In genomic region chr1:30101016-30101415, GRCh38 we compare ENCODE assay signal across 2 cellular contexts.
TF ChIP-seq lines count a peak whose summit lies in the region.

No MANE protein-coding gene starts in this region.

TF ChIP-seq in GM23338, 12 proteins besides CTCF, POLR2A, EP300 and RAD21 (continued from another document):
- no peak for TF ChIP-seq ETS1 (IDR thresholded peaks at IDR 0.05)
- TF ChIP-seq ZNF114 (CRISPR knock-in tag; IDR thresholded peaks at IDR 0.05), result no peak
- TF ChIP-seq CREB1 (CRISPR knock-in tag; IDR thresholded peaks at IDR 0.05; ENCODE audit: low read depth), result no peak
- no peak for TF ChIP-seq EZH2 (IDR thresholded peaks at IDR 0.05; ENCODE audit: low read depth, unreplicated experiment)
- no peak for TF ChIP-seq REST (IDR thresholded peaks at IDR 0.05; ENCODE audit: unreplicated experiment)
- no peak for TF ChIP-seq POLR2AphosphoS5 (IDR thresholded peaks at IDR 0.05; ENCODE audit: low read depth)
- TF ChIP-seq NANOG (IDR thresholded peaks at IDR 0.05; ENCODE audit: borderline replicate concordance), result no peak

TF ChIP-seq in H1, 55 proteins besides CTCF, POLR2A, EP300 and RAD21 (continued from another document):
- TF ChIP-seq SP1 (IDR thresholded peaks at IDR 0.05; ENCODE audit: low read depth, low read length) (no peak), EZH2 (IDR thresholded peaks at IDR 0.05; ENCODE audit: low read depth, low read length, severe bottlenecking) (no peak), MAFK (IDR thresholded peaks at IDR 0.05; ENCODE audit: low read depth, low read length) (no peak), ZNF274 (IDR thresholded peaks at IDR 0.05; ENCODE audit: borderline replicate concordance, extremely low read depth, low read length) (no peak), SUZ12 (IDR thresholded peaks at IDR 0.05; ENCODE audit: low read length) (no peak), GTF2F1 (IDR thresholded peaks at IDR 0.05; ENCODE audit: borderline replicate concordance, low read depth, low read length) (no peak), CREB1 (IDR thresholded peaks at IDR 0.05) (no peak), CHD7 (IDR thresholded peaks at IDR 0.05; ENCODE audit: insufficient replicate concordance, low read length) (no peak)
